Comparison of ENCODE assay signal across 2 cellular contexts in genomic region chr11:123448798-123449197, GRCh38.
TF ChIP-seq lines count a peak whose summit lies in the region.

No MANE protein-coding gene starts in this region.

TF ChIP-seq in H1, 55 proteins besides CTCF, POLR2A, EP300 and RAD21:
- TF ChIP-seq JUN (IDR thresholded peaks at IDR 0.05; ENCODE audit: low read depth, low read length) (no peak), CHD7 (IDR thresholded peaks at IDR 0.05; ENCODE audit: insufficient replicate concordance, low read length) (no peak), EZH2 (IDR thresholded peaks at IDR 0.05; ENCODE audit: low read depth, low read length, severe bottlenecking) (no peak), MAX (IDR thresholded peaks at IDR 0.05) (no peak), PHF8 (conservative IDR thresholded peaks at IDR 0.05; ENCODE audit: low read depth, low read length) (no peak), BCL11A (IDR thresholded peaks at IDR 0.05; ENCODE audit: low read depth in 2 of 2, low read length in 2 of 2) (no peak), SP4 (IDR thresholded peaks at IDR 0.05; ENCODE audit: low read length) (no peak), ZNF274 (IDR thresholded peaks at IDR 0.05; ENCODE audit: borderline replicate concordance, extremely low read depth, low read length) (no peak), ATF3 (IDR thresholded peaks at IDR 0.05; ENCODE audit: insufficient read depth, low read depth, low read length) (no peak), NRF1 (IDR thresholded peaks at IDR 0.05; ENCODE audit: low read depth, low read length) (no peak), POLR2AphosphoS5 (IDR thresholded peaks at IDR 0.05; ENCODE audit: low read depth, low read length) (no peak), HDAC6 (IDR thresholded peaks at IDR 0.05; ENCODE audit: low read depth, low read length) (no peak), TAF1 (IDR thresholded peaks at IDR 0.05; ENCODE audit: low read depth, low read length) (no peak), GABPA (IDR thresholded peaks at IDR 0.05; ENCODE audit: borderline replicate concordance, insufficient read depth, low read length) (no peak), SP2 (IDR thresholded peaks at IDR 0.05; ENCODE audit: low read length) (no peak), TBP (IDR thresholded peaks at IDR 0.05; ENCODE audit: low read depth, low read length) (no peak), BRCA1 (IDR thresholded peaks at IDR 0.05; ENCODE audit: low read depth, low read length) (no peak), KDM4A (IDR thresholded peaks at IDR 0.05; ENCODE audit: low read depth, low read length, severe bottlenecking) (no peak), CEBPB (IDR thresholded peaks at IDR 0.05; ENCODE audit: low read depth, low read length) (no peak), SIX5 (IDR thresholded peaks at IDR 0.05; ENCODE audit: low read depth, low read length) (no peak)

TF ChIP-seq in GM12891, 5 proteins besides CTCF, POLR2A, EP300 and RAD21:
- TF ChIP-seq SPI1 (IDR thresholded peaks at IDR 0.05; ENCODE audit: low read depth, low read length) (no peak), PAX5 (IDR thresholded peaks at IDR 0.05; ENCODE audit: insufficient read depth, low read length, severe bottlenecking) (no peak), TAF1 (IDR thresholded peaks at IDR 0.05; ENCODE audit: low read depth, low read length) (no peak), POLR2AphosphoS5 (IDR thresholded peaks at IDR 0.05; ENCODE audit: low read depth, low read length) (no peak), POU2F2 (IDR thresholded peaks at IDR 0.05; ENCODE audit: low read depth, low read length) (no peak)
